ENCODE assay signal across 17 cellular contexts in the genomic region with DNA sequence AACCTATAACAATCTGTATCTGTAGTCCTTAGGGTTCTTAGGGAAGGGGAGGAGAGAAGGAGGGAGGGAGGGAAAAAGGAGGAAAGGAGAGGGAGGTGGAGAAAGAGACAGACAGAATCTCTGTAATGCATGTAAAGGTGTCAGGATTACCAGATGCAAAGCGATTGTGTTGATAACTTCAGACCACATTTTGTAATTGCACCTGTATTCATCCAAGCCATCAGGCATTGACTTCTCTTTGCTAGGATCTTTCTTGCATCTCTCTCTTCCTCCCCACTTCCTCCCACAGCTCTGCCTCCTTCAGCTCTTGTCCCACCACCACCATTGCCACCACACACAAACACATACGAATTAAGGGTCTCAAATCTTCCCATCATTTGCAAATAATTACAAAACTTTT.
"Had no signal": no experiment of that assay in that cellular context is flagged by ENCODE, and none has a peak within 500 bp of the region (broad histone marks: within the 10 kb centered on the region; RNA-seq: fewer than 3 reads in every experiment).

No MANE protein-coding gene starts in this region.

- DNase-seq: activated CD8-positive, alpha-beta memory T cell treated with anti-CD3 and anti-CD28 coated beads for 24 hours; activated CD8-positive, alpha-beta memory T cell treated with anti-CD3 and anti-CD28 coated beads, Interleukin-2, amount 50 U/mL, for 4 hours; activated T-cell treated with anti-CD3 and anti-CD28 coated beads, Interleukin-2, amount 50 U/mL, for 24 hours; effector memory CD4-positive, alpha-beta T cell; foreskin keratinocyte; hippocampal formation; mesendoderm; naive B cell; posterior cingulate gyrus; spleen; stimulated activated CD4-positive, alpha-beta T cell treated with anti-CD3 and anti-CD28 coated beads, Interleukin-4, amount 100 ng/mL, for 24 hours; stimulated activated naive CD4-positive, alpha-beta T cell treated with Interleukin-2 at 50 U/mL for 16 hours; T-helper 1 cell had no signal

- H3K9me3 ChIP-seq: spleen, thyroid gland had no signal

- H3K27me3 ChIP-seq: spleen, thyroid gland had no signal

- H3K9me3 Mint-ChIP-seq: activated naive CD4-positive, alpha-beta T cell treated with anti-CD3 and anti-CD28 coated beads, Interleukin-2, amount 50 U/mL, for 72 hours; activated T-cell treated with anti-CD3 and anti-CD28 coated beads, Interleukin-2, amount 50 U/mL, for 24 hours; activated T-helper 17 cell treated with anti-CD3 and anti-CD28 coated beads, Interleukin-2, amount 50 U/mL, for 72 hours; central memory CD8-positive, alpha-beta T cell; naive B cell had no signal

- H3K36me3 ChIP-seq: spleen, thyroid gland had no signal

- H3K27ac ChIP-seq: foreskin keratinocyte, thyroid gland had no signal

- H3K27ac Mint-ChIP-seq: activated naive CD4-positive, alpha-beta T cell treated with anti-CD3 and anti-CD28 coated beads, Interleukin-2, amount 50 U/mL, for 72 hours; activated T-cell treated with anti-CD3 and anti-CD28 coated beads, Interleukin-2, amount 50 U/mL, for 24 hours; activated T-helper 17 cell treated with anti-CD3 and anti-CD28 coated beads, Interleukin-2, amount 50 U/mL, for 72 hours had no signal

- H3K4me1 Mint-ChIP-seq: activated T-helper 17 cell treated with anti-CD3 and anti-CD28 coated beads, Interleukin-2, amount 50 U/mL, for 72 hours; central memory CD8-positive, alpha-beta T cell; naive B cell had no signal

- H3K4me3 ChIP-seq: spleen, thyroid gland had no signal

- H3K4me3 Mint-ChIP-seq: activated T-cell treated with anti-CD3 and anti-CD28 coated beads, Interleukin-2, amount 50 U/mL, for 24 hours; activated T-helper 17 cell treated with anti-CD3 and anti-CD28 coated beads, Interleukin-2, amount 50 U/mL, for 72 hours; central memory CD8-positive, alpha-beta T cell; naive B cell had no signal

- H3K4me1 ChIP-seq: foreskin keratinocyte had no signal

- H3K36me3 Mint-ChIP-seq: activated naive CD4-positive, alpha-beta T cell treated with anti-CD3 and anti-CD28 coated beads, Interleukin-2, amount 50 U/mL, for 72 hours; naive B cell had no signal

- ATAC-seq: activated naive CD4-positive, alpha-beta T cell treated with anti-CD3 and anti-CD28 coated beads, Interleukin-2, amount 50 U/mL, for 72 hours; activated T-helper 17 cell treated with anti-CD3 and anti-CD28 coated beads, Interleukin-2, amount 50 U/mL, for 72 hours; foreskin keratinocyte had no signal
